Comparison of ENCODE assay signal across 14 cellular contexts in genomic region chr1:8590696-8591351, GRCh38.
DNase-seq lines count a peak whose midpoint lies in the region; ATAC-seq and TF ChIP-seq lines count a peak whose summit lies in the region.
"Had no signal": no experiment of that assay in that cellular context is flagged by ENCODE, and none has a peak within 500 bp of the region (broad histone marks: within the 10 kb centered on the region; RNA-seq: fewer than 3 reads in every experiment).

No MANE protein-coding gene starts in this region.

- H3K9me3 Mint-ChIP-seq in nephron = no peaks in the 10 kb centered on the region

- no peak overlapping the region for H3K4me3 ChIP-seq in suprapubic skin

- intact Hi-C loops in Right ventricle myocardium inferior (cut with DNase I) (no loop called here), cardiac septum (cut with DNase I) (no loop called here)

- H3K27me3 ChIP-seq in suprapubic skin = no peaks in the 10 kb centered on the region
- H3K27me3 ChIP-seq: neutrophil had no signal

- no peak overlapping the region for H3K27ac ChIP-seq in suprapubic skin
- H3K27ac ChIP-seq: neutrophil had no signal

- DNase-seq in Right ventricle myocardium inferior (ENCODE audit: missing footprints) = no peak
- no peak for DNase-seq in cardiac septum (ENCODE audit: low spot score)
- no peak for DNase-seq in suprapubic skin (ENCODE audit: low spot score in 2 of 2)
- DNase-seq in NCI-H82 (lab: John Stamatoyannopoulos, UW) = no peak
- no peak for DNase-seq in glomerular visceral epithelial cell (ENCODE audit: extremely low spot score)
- DNase-seq: dermis blood vessel endothelial cell; DMS53; foreskin melanocyte; stimulated activated CD8-positive, alpha-beta memory T cell treated with anti-CD3 and anti-CD28 coated beads, Interleukin-4, amount 100 ng/mL, for 48 hours had no signal

- TF ChIP-seq POLR2A in suprapubic skin (IDR thresholded peaks at IDR 0.05) = no peak

- peaks cover 61% of the 10 kb centered on the region for H3K4me1 Mint-ChIP-seq in nephron

- H3K36me3 ChIP-seq in suprapubic skin = no peaks in the 10 kb centered on the region
- H3K36me3 ChIP-seq: neutrophil had no signal

- 38% methylated on average over 8 of the region's 8 CpGs for WGBS in suprapubic skin

- no peak for TF ChIP-seq EP300 in suprapubic skin (IDR thresholded peaks at IDR 0.05)

- no peaks in the 10 kb centered on the region for H3K9me3 ChIP-seq in suprapubic skin
- H3K9me3 ChIP-seq: neutrophil had no signal

- peaks cover 16% of the 10 kb centered on the region for H3K4me1 ChIP-seq in suprapubic skin

- TF ChIP-seq CTCF in nephron (IDR thresholded peaks at IDR 0.05; ENCODE audit: unreplicated experiment in 3 of 3) (no peak), suprapubic skin (IDR thresholded peaks at IDR 0.05) (no peak)

- H3K36me3 Mint-ChIP-seq in nephron (ENCODE audit: low read depth) = peaks cover 15% of the 10 kb centered on the region

- H3K27me3 Mint-ChIP-seq in nephron (ENCODE audit: low read depth) = no peaks in the 10 kb centered on the region

- ATAC-seq in Right ventricle myocardium inferior (peak; percentile 60), esophagus mucosa (peak; percentile 26), HG02763 (IDR thresholded peaks at IDR 0.05; ENCODE audit: unreplicated experiment) (no peak)

- no peak overlapping the region for H3K4me3 Mint-ChIP-seq in nephron

- H3K27ac Mint-ChIP-seq in nephron = peak overlapping the region; percentile 37 to 62 (median 54)
- H3K27ac Mint-ChIP-seq: activated naive CD4-positive, alpha-beta T cell treated with anti-CD3 and anti-CD28 coated beads, Interleukin-2, amount 50 U/mL, for 72 hours had no signal
